In genomic region chr12:81216739-81217138, GRCh38 we compare ENCODE assay signal across 8 cellular contexts.
"Had no signal": no experiment of that assay in that cellular context is flagged by ENCODE, and none has a peak within 500 bp of the region (broad histone marks: within the 10 kb centered on the region; RNA-seq: fewer than 3 reads in every experiment).

No MANE protein-coding gene starts in this region.

- H3K27ac ChIP-seq: GM23248, HL-60 had no signal

- H3K4me3 ChIP-seq: GM23248, HAP-1 had no signal

- H3K9me3 ChIP-seq: HAP-1 had no signal

- H3K36me3 ChIP-seq: HAP-1 had no signal

- FAIRE-seq: HepG2 had no signal

- H2AFZ ChIP-seq: GM23248 had no signal

- H3K9ac ChIP-seq: GM23248 had no signal

- DNase-seq: GM23248, GOT3, H7, HFFc6, KBM-7 had no signal
